In the genomic region with DNA sequence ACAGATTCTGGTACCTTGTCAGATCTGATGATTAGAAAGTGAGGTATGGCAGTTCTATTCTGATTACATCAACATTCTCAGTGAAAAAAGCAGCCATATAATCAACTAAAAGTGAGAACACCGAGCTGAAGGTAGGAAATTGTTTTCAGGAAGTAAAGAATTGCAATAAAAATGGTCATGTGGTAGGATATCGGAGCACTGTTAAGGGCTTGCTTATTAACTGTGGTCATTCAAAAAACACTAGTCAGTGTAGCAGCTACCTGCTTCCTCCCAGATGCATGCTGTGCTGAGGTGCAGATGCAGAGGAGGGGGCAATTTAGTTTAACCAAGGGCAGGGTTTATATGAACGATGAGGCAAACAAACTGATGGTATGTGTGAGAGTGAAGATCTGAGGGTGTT, we compare ENCODE assay signal across 21 cellular contexts.
DNase-seq lines count a peak whose midpoint lies in the region; ATAC-seq and TF ChIP-seq lines count a peak whose summit lies in the region.
"Had no signal": no experiment of that assay in that cellular context is flagged by ENCODE, and none has a peak within 500 bp of the region (broad histone marks: within the 10 kb centered on the region; RNA-seq: fewer than 3 reads in every experiment).

No MANE protein-coding gene starts in this region.

- no peaks in the 10 kb centered on the region for H3K9me3 Mint-ChIP-seq in natural killer cell
- H3K9me3 Mint-ChIP-seq in natural killer cell treated with Interleukin-12 subunit alpha and Interleukin-12 subunit beta and Interleukin-15 and Interleukin-18, amount 100 ng/mL, for 72 hours = peaks cover 2% of the 10 kb centered on the region
- H3K9me3 Mint-ChIP-seq: CD4-positive, alpha-beta T cell; CD8-positive, alpha-beta memory T cell; HFFc6 had no signal

- no peak for ATAC-seq in natural killer cell
- no peak for ATAC-seq in natural killer cell treated with Interleukin-12 subunit alpha and Interleukin-12 subunit beta and Interleukin-15 and Interleukin-18, amount 100 ng/mL, for 72 hours
- peak; percentile 36 for ATAC-seq in left lobe of liver
- no peak for ATAC-seq in GM21381 (IDR thresholded peaks at IDR 0.05; ENCODE audit: unreplicated experiment)

- no peak overlapping the region for H3K4me3 ChIP-seq in esophagus muscularis mucosa
- H3K4me3 ChIP-seq: BLaER1 treated with 17β-estradiol and CSF1 and Interleukin-3, amounts not matched to agents 10 nM and 100 nM; HAP-1 had no signal

- no peaks in the 10 kb centered on the region for H3K9me3 ChIP-seq in esophagus muscularis mucosa
- H3K9me3 ChIP-seq: BE2C; BLaER1 treated with 17β-estradiol and CSF1 and Interleukin-3, amounts not matched to agents 10 nM and 100 nM; HAP-1 had no signal

- H3K4me3 Mint-ChIP-seq in natural killer cell = peak overlapping the region; percentile 18
- H3K4me3 Mint-ChIP-seq in natural killer cell treated with Interleukin-12 subunit alpha and Interleukin-12 subunit beta and Interleukin-15 and Interleukin-18, amount 100 ng/mL, for 72 hours = no peak overlapping the region
- H3K4me3 Mint-ChIP-seq: CD14-positive monocyte; CD4-positive, alpha-beta T cell; CD8-positive, alpha-beta memory T cell; HFFc6 had no signal

- TF ChIP-seq CTCF in natural killer cell (IDR thresholded peaks at IDR 0.05) = no peak
- TF ChIP-seq CTCF in esophagus muscularis mucosa (IDR thresholded peaks at IDR 0.05) = no peak

- no peaks in the 10 kb centered on the region for H3K36me3 Mint-ChIP-seq in natural killer cell
- no peaks in the 10 kb centered on the region for H3K36me3 Mint-ChIP-seq in natural killer cell treated with Interleukin-12 subunit alpha and Interleukin-12 subunit beta and Interleukin-15 and Interleukin-18, amount 100 ng/mL, for 72 hours
- H3K36me3 Mint-ChIP-seq: CD8-positive, alpha-beta memory T cell had no signal

- H3K27ac ChIP-seq in esophagus muscularis mucosa (replicated peaks in 1 of 4) = no peak overlapping the region
- H3K27ac ChIP-seq: 22Rv1; BLaER1 treated with 17β-estradiol and CSF1 and Interleukin-3, amounts not matched to agents 10 nM and 100 nM had no signal

- peaks cover 0 to 8% of the 10 kb centered on the region in 2 donors for H3K4me1 Mint-ChIP-seq in natural killer cell
- H3K4me1 Mint-ChIP-seq in natural killer cell treated with Interleukin-12 subunit alpha and Interleukin-12 subunit beta and Interleukin-15 and Interleukin-18, amount 100 ng/mL, for 72 hours (ENCODE audit: low read depth in 2 of 2) = peaks cover 5 to 6% of the 10 kb centered on the region in 2 donors
- H3K4me1 Mint-ChIP-seq: CD8-positive, alpha-beta memory T cell had no signal

- no peak for DNase-seq in natural killer cell
- no peak for DNase-seq in natural killer cell treated with Interleukin-12 subunit alpha and Interleukin-12 subunit beta and Interleukin-15 and Interleukin-18, amount 100 ng/mL, for 72 hours (ENCODE audit: low spot score)
- peak; percentile 2 for DNase-seq in UCSD-AML1 (lab: John Stamatoyannopoulos, UW; ENCODE audit: unreplicated experiment)
- DNase-seq in left lobe of liver (ENCODE audit: low spot score) = no peak
- DNase-seq in renal cortical epithelial cell (ENCODE audit: low read depth) = peak; percentile 13
- no peak for DNase-seq in esophagus muscularis mucosa (ENCODE audit: extremely low spot score)
- no peak for DNase-seq in MV-4-11 (lab: John Stamatoyannopoulos, UW)
- DNase-seq: BE2C; CD4-positive, alpha-beta T cell; CD8-positive, alpha-beta memory T cell; DMS 273 treated with DMSO at 0.1 percent for 48 hours; DMS79; EL; GDM1; GOT3; HFFc6 had no signal

- no peaks in the 10 kb centered on the region for H3K4me1 ChIP-seq in esophagus muscularis mucosa
- H3K4me1 ChIP-seq: BLaER1 treated with 17β-estradiol and CSF1 and Interleukin-3, amounts not matched to agents 10 nM and 100 nM had no signal

- no peaks in the 10 kb centered on the region for H3K36me3 ChIP-seq in esophagus muscularis mucosa
- H3K36me3 ChIP-seq: BE2C, HAP-1 had no signal

- H3K27me3 Mint-ChIP-seq in natural killer cell (ENCODE audit: low read depth in 2 of 2) = no peaks in the 10 kb centered on the region
- H3K27me3 Mint-ChIP-seq in natural killer cell treated with Interleukin-12 subunit alpha and Interleukin-12 subunit beta and Interleukin-15 and Interleukin-18, amount 100 ng/mL, for 72 hours = no peaks in the 10 kb centered on the region
- H3K27me3 Mint-ChIP-seq: CD4-positive, alpha-beta T cell; CD8-positive, alpha-beta memory T cell had no signal

- TF ChIP-seq EP300 in esophagus muscularis mucosa (IDR thresholded peaks at IDR 0.05) = no peak

- 78% methylated on average over 3 of the region's 3 CpGs for WGBS in esophagus muscularis mucosa

- TF ChIP-seq POLR2A in esophagus muscularis mucosa (IDR thresholded peaks at IDR 0.05; ENCODE audit: low read depth) = no peak

- no peak overlapping the region for H3K27ac Mint-ChIP-seq in natural killer cell
- no peak overlapping the region for H3K27ac Mint-ChIP-seq in natural killer cell treated with Interleukin-12 subunit alpha and Interleukin-12 subunit beta and Interleukin-15 and Interleukin-18, amount 100 ng/mL, for 72 hours
- H3K27ac Mint-ChIP-seq: CD4-positive, alpha-beta T cell; CD8-positive, alpha-beta memory T cell; HFFc6 had no signal

- H3K27me3 ChIP-seq in esophagus muscularis mucosa = no peaks in the 10 kb centered on the region
- H3K27me3 ChIP-seq: BE2C; BLaER1 treated with 17β-estradiol and CSF1 and Interleukin-3, amounts not matched to agents 10 nM and 100 nM had no signal

- intact Hi-C loops in natural killer cell (cut with micrococcal nuclease) (no loop called here), esophagus muscularis mucosa (cut with DNase I) (no loop called here)

Comparison
In these comparisons a context has a peak if more than half of its experiments do, and no peak if none do; other contexts are left out.
1. DNase-seq: peak in UCSD-AML1 (single experiment) and renal cortical epithelial cell (single experiment); none in natural killer cell (single experiment), natural killer cell treated with Interleukin-12 subunit alpha and Interleukin-12 subunit beta and Interleukin-15 and Interleukin-18, amount 100 ng/mL, for 72 hours (single experiment), left lobe of liver (single experiment), esophagus muscularis mucosa (single experiment) and MV-4-11 (single experiment).